Comparison of ENCODE assay signal across 25 cellular contexts in genomic region chr20:46354920-46355654, GRCh38. TPM values are rescaled to one million over a fixed set of nuclear protein-coding genes. Genes with fewer than 3 reads are reported as not detected.
A peak's percentile ranks its signal among the peaks of the same experiment; 100 is the strongest.
DNase-seq lines count a peak whose midpoint lies in the region; TF ChIP-seq lines count a peak whose summit lies in the region.
"Had no signal": no experiment of that assay in that cellular context is flagged by ENCODE, and none has a peak within 500 bp of the region (broad histone marks: within the 10 kb centered on the region; RNA-seq: fewer than 3 reads in every experiment).

No MANE protein-coding gene starts in this region.

- H3K4me2 ChIP-seq in hepatocyte = no peak overlapping the region

- over 99% methylated on average over 20 of the region's 20 CpGs for WGBS in hepatocyte (ENCODE audit: low lambda C conversion rate, missing lambda C conversion rate)

- no peaks in the 10 kb centered on the region for H3K9me2 ChIP-seq in hepatocyte (replicated peaks; ENCODE audit: insufficient read depth)

- no peak for TF ChIP-seq CTCF in WERI-Rb-1 (IDR thresholded peaks at IDR 0.05; ENCODE audit: low read depth, low read length)
- no peak for TF ChIP-seq CTCF in hepatocyte (IDR thresholded peaks at IDR 0.05; ENCODE audit: poor library complexity)
- TF ChIP-seq CTCF in nephron progenitor cell (IDR thresholded peaks at IDR 0.05) = no peak

- no peaks in the 10 kb centered on the region for H3K27me3 ChIP-seq in WERI-Rb-1 (ENCODE audit: insufficient read depth, low read depth, severe bottlenecking)
- H3K27me3 ChIP-seq in hepatocyte = no peaks in the 10 kb centered on the region
- H3K27me3 ChIP-seq: MG63, upper lobe of right lung had no signal

- intact Hi-C loops in activated naive CD4-positive, alpha-beta T cell treated with anti-CD3 and anti-CD28 coated beads for 36 hours (cut with micrococcal nuclease) = no loop called here

- peaks cover 10% of the 10 kb centered on the region for H3K4me1 ChIP-seq in hepatocyte (ENCODE audit: insufficient read depth)

- H3K4me1 Mint-ChIP-seq in activated naive CD4-positive, alpha-beta T cell treated with anti-CD3 and anti-CD28 coated beads, Interleukin-2, amount 50 U/mL, for 24 hours = peaks cover 50% of the 10 kb centered on the region
- peaks cover 40% of the 10 kb centered on the region for H3K4me1 Mint-ChIP-seq in activated naive CD4-positive, alpha-beta T cell treated with anti-CD3 and anti-CD28 coated beads for 36 hours (ENCODE audit: low read depth)
- H3K4me1 Mint-ChIP-seq in nephron progenitor cell = peaks cover 41% of the 10 kb centered on the region

- H3K4me3 Mint-ChIP-seq in activated naive CD4-positive, alpha-beta T cell treated with anti-CD3 and anti-CD28 coated beads, Interleukin-2, amount 50 U/mL, for 24 hours = no peak overlapping the region
- no peak overlapping the region for H3K4me3 Mint-ChIP-seq in activated naive CD4-positive, alpha-beta T cell treated with anti-CD3 and anti-CD28 coated beads for 36 hours
- no peak overlapping the region for H3K4me3 Mint-ChIP-seq in nephron progenitor cell
- H3K4me3 Mint-ChIP-seq: H9; T-helper 2 cell treated with Interferon-gamma antibody and Interleukin-4, amounts not matched to agents 5 μg/mL and 100 μg/mL, for 36 hours; WTC11 had no signal

- no peak overlapping the region for H2AFZ ChIP-seq in hepatocyte

- H3K27me3 Mint-ChIP-seq in activated naive CD4-positive, alpha-beta T cell treated with anti-CD3 and anti-CD28 coated beads, Interleukin-2, amount 50 U/mL, for 24 hours = no peaks in the 10 kb centered on the region
- H3K27me3 Mint-ChIP-seq in activated naive CD4-positive, alpha-beta T cell treated with anti-CD3 and anti-CD28 coated beads for 36 hours (ENCODE audit: low read depth) = no peaks in the 10 kb centered on the region
- no peaks in the 10 kb centered on the region for H3K27me3 Mint-ChIP-seq in nephron progenitor cell (ENCODE audit: low read depth, poor library complexity)

- peaks cover 10% of the 10 kb centered on the region for H4K20me1 ChIP-seq in hepatocyte (ENCODE audit: insufficient read depth, poor library complexity, severe bottlenecking)

- no peaks in the 10 kb centered on the region for H3K9me3 Mint-ChIP-seq in activated naive CD4-positive, alpha-beta T cell treated with anti-CD3 and anti-CD28 coated beads, Interleukin-2, amount 50 U/mL, for 24 hours
- H3K9me3 Mint-ChIP-seq in activated naive CD4-positive, alpha-beta T cell treated with anti-CD3 and anti-CD28 coated beads for 36 hours = no peaks in the 10 kb centered on the region
- H3K9me3 Mint-ChIP-seq in nephron progenitor cell = no peaks in the 10 kb centered on the region
- H3K9me3 Mint-ChIP-seq: H9; T-helper 2 cell treated with Interferon-gamma antibody and Interleukin-4, amounts not matched to agents 5 μg/mL and 100 μg/mL, for 36 hours; WTC11 had no signal

- no peak for DNase-seq in activated naive CD4-positive, alpha-beta T cell treated with anti-CD3 and anti-CD28 coated beads for 36 hours
- DNase-seq in WERI-Rb-1 (no peak), hepatocyte (ENCODE audit: low spot score) (no peak), NCI-H146 (lab: John Stamatoyannopoulos, UW) (no peak), mucosa of gallbladder (ENCODE audit: low spot score) (no peak), COLO829 (ENCODE audit: low spot score) (no peak), nephron progenitor cell (no peak)
- DNase-seq: activated T-cell treated with anti-CD3 and anti-CD28 coated beads, Interleukin-2, amount 50 U/mL, for 1 hour; C1 segment of cervical spinal cord; DMS153; GDM1; glutamatergic neuron; H9; MG63; NCI-H1436 treated with DMSO at 0.1 percent for 48 hours; NCI-H526; RPMI8226; stimulated activated CD4-positive, alpha-beta T cell treated with anti-CD3 and anti-CD28 coated beads, Interleukin-15, amount 100 ng/mL, for 24 hours; upper lobe of right lung had no signal

- H3K27ac ChIP-seq in WERI-Rb-1 (peak overlapping the region; percentile 36), hepatocyte (peak overlapping the region; percentile 37)
- H3K27ac ChIP-seq: coronary artery, SK-N-MC, upper lobe of right lung had no signal

- peak overlapping the region; percentile 90 for H3K27ac Mint-ChIP-seq in activated naive CD4-positive, alpha-beta T cell treated with anti-CD3 and anti-CD28 coated beads, Interleukin-2, amount 50 U/mL, for 24 hours
- no peak overlapping the region for H3K27ac Mint-ChIP-seq in activated naive CD4-positive, alpha-beta T cell treated with anti-CD3 and anti-CD28 coated beads for 36 hours
- H3K27ac Mint-ChIP-seq in nephron progenitor cell = no peak overlapping the region
- H3K27ac Mint-ChIP-seq: T-helper 2 cell treated with Interferon-gamma antibody and Interleukin-4, amounts not matched to agents 5 μg/mL and 100 μg/mL, for 36 hours; WTC11 had no signal

- no peak overlapping the region for H3K4me3 ChIP-seq in WERI-Rb-1 (ENCODE audit: low read depth, low read length)
- H3K4me3 ChIP-seq in hepatocyte = no peak overlapping the region
- H3K4me3 ChIP-seq: coronary artery, MG63, SK-N-MC, upper lobe of right lung had no signal

- CTCF ChIA-PET in activated naive CD4-positive, alpha-beta T cell treated with anti-CD3 and anti-CD28 coated beads for 36 hours (lab: Charles Lee) = no interaction called here

- H3K9me3 ChIP-seq in WERI-Rb-1 (ENCODE audit: severe bottlenecking) (no peaks in the 10 kb centered on the region), hepatocyte (ENCODE audit: low read depth) (no peaks in the 10 kb centered on the region)
- H3K9me3 ChIP-seq: MG63, upper lobe of right lung had no signal

- H3K36me3 ChIP-seq in WERI-Rb-1 (no peaks in the 10 kb centered on the region; the same call in none of the 2 replicates), hepatocyte (replicated peaks; ENCODE audit: insufficient read depth, low read depth) (no peaks in the 10 kb centered on the region)

- peaks cover 5% of the 10 kb centered on the region for H3K36me3 Mint-ChIP-seq in activated naive CD4-positive, alpha-beta T cell treated with anti-CD3 and anti-CD28 coated beads, Interleukin-2, amount 50 U/mL, for 24 hours
- peaks cover 20% of the 10 kb centered on the region for H3K36me3 Mint-ChIP-seq in activated naive CD4-positive, alpha-beta T cell treated with anti-CD3 and anti-CD28 coated beads for 36 hours (ENCODE audit: low read depth)
- peaks cover 16% of the 10 kb centered on the region for H3K36me3 Mint-ChIP-seq in nephron progenitor cell (ENCODE audit: low read depth)

- peaks cover 4% of the 10 kb centered on the region for H3K79me2 ChIP-seq in hepatocyte

RNA-seq across cellular contexts. Expression of gene CDH22, which starts 46.8 kb away (rescaled TPM):
- under 1 TPM in 1 of 2 experiments, not detected in 1; 0.07 TPM for total RNA-seq in activated naive CD4-positive, alpha-beta T cell treated with anti-CD3 and anti-CD28 coated beads for 36 hours
- total RNA-seq in hepatocyte (not detected in 2 replicates), mucosa of gallbladder (0.09 TPM)
- polyA plus RNA-seq in hepatocyte = 0.15 TPM in 1 of 2 replicates, not detected in the other
- total RNA-seq: A673, H9 had no signal

RNA-seq across cellular contexts. Expression of gene ELMO2, which starts 51.3 kb away (rescaled TPM):
- total RNA-seq in activated naive CD4-positive, alpha-beta T cell treated with anti-CD3 and anti-CD28 coated beads for 36 hours = 10 to 100 TPM; 76.8 to 81.0 TPM
- total RNA-seq in hepatocyte = 42.3 and 50.5 TPM in 2 replicates
- 32.8 and 35.0 TPM in 2 replicates for polyA plus RNA-seq in hepatocyte
- total RNA-seq in mucosa of gallbladder = 33.3 TPM
